35 cellular contexts compared by ENCODE assay signal in the genomic region with DNA sequence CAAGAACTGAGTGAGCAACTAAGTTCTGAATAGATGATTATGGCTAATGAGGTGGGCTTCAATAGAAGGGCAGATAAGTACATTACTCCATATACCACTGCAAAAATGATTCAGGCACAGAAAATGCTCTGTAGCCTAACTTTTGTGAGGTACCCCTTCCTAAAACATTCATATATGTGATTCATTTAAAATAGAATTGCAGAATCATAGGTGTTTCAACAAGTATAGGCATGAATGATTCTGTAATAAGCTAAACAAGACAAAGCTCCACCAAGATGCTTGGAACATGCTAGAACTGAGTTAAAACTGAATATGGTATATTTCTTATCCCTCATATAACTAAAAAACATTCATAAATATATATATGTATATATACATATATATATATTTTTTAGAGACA.
"Had no signal": no experiment of that assay in that cellular context is flagged by ENCODE, and none has a peak within 500 bp of the region (broad histone marks: within the 10 kb centered on the region; RNA-seq: fewer than 3 reads in every experiment).

No MANE protein-coding gene starts in this region.

- ATAC-seq: activated CD4-positive, CD25-positive, alpha-beta regulatory T cell treated with anti-CD3 and anti-CD28 coated beads, Interleukin-2, amount 50 U/mL, for 24 hours; activated CD8-positive, alpha-beta T cell treated with anti-CD3 and anti-CD28 coated beads for 36 hours; activated T-cell treated with anti-CD3 and anti-CD28 coated beads, Interleukin-2, amount 50 U/mL, for 4 hours; activated T-helper 17 cell treated with anti-CD3 and anti-CD28 coated beads, Interleukin-2, amount 50 U/mL, for 72 hours; gastroesophageal sphincter; heart right ventricle; T-helper 17 cell had no signal

- H3K4me3 Mint-ChIP-seq: activated B cell treated with CpG ODN at 0.5 μM for 24 hours; activated CD8-positive, alpha-beta T cell treated with anti-CD3 and anti-CD28 coated beads for 36 hours; activated naive CD8-positive, alpha-beta T cell; activated T-cell treated with anti-CD3 and anti-CD28 coated beads, Interleukin-2, amount 50 U/mL, for 4 hours; activated T-helper 17 cell treated with anti-CD3 and anti-CD28 coated beads, Interleukin-2, amount 50 U/mL, for 72 hours; T-helper 17 cell; T-helper 2 cell treated with Interferon-gamma antibody and Interleukin-4, amounts not matched to agents 5 μg/mL and 100 μg/mL, for 36 hours had no signal

- H3K4me1 Mint-ChIP-seq: activated B cell treated with CpG ODN at 0.5 μM for 24 hours, T-helper 17 cell had no signal

- H3K4me1 ChIP-seq: esophagus muscularis mucosa, gastroesophageal sphincter had no signal

- H3K27me3 ChIP-seq: brain microvascular endothelial cell, cardiac muscle cell, colonic mucosa, esophagus muscularis mucosa, gastroesophageal sphincter, heart right ventricle had no signal

- H3K27me3 Mint-ChIP-seq: activated B cell treated with CpG ODN at 0.5 μM for 24 hours; activated CD8-positive, alpha-beta T cell treated with anti-CD3 and anti-CD28 coated beads for 36 hours; activated naive CD8-positive, alpha-beta T cell; activated T-helper 17 cell treated with anti-CD3 and anti-CD28 coated beads, Interleukin-2, amount 50 U/mL, for 72 hours; T-helper 17 cell had no signal

- H3K27ac ChIP-seq: brain microvascular endothelial cell, cardiac muscle cell, colonic mucosa, esophagus muscularis mucosa, gastroesophageal sphincter, heart right ventricle, WERI-Rb-1 had no signal

- H3K36me3 ChIP-seq: brain microvascular endothelial cell, cardiac muscle cell, colonic mucosa, esophagus muscularis mucosa, gastroesophageal sphincter, heart right ventricle, WERI-Rb-1 had no signal

- FAIRE-seq: astrocyte, endometrium, endothelial cell of umbilical vein had no signal

- H3K4me3 ChIP-seq: cardiac muscle cell, colonic mucosa, esophagus muscularis mucosa, gastroesophageal sphincter, heart right ventricle had no signal

- DNase-seq: activated B cell treated with CpG ODN at 0.5 μM for 24 hours; activated CD4-positive, alpha-beta T cell treated with anti-CD3 and anti-CD28 coated beads for 48 hours; activated CD4-positive, alpha-beta T cell treated with anti-CD3 and anti-CD28 coated beads, Interleukin-2, amount 50 U/mL, for 1 hour; activated CD4-positive, alpha-beta T cell treated with anti-CD3 and anti-CD28 coated beads, Interleukin-2, amount 50 U/mL, for 48 hours; activated CD8-positive, alpha-beta memory T cell treated with anti-CD3 and anti-CD28 coated beads for 24 hours; activated CD8-positive, alpha-beta T cell treated with anti-CD3 and anti-CD28 coated beads for 36 hours; activated effector memory CD4-positive, alpha-beta T cell treated with Interleukin-2 at 50 U/mL for 16 hours; activated gamma-delta T cell treated with Interleukin-2 at 50 U/mL for 16 hours; activated naive CD4-positive, alpha-beta T cell treated with anti-CD3 and anti-CD28 coated beads, Interleukin-2, amount 50 U/mL, for 16 hours; activated naive CD4-positive, alpha-beta T cell treated with Interleukin-2 at 50 U/mL for 16 hours; activated T-cell treated with anti-CD3 and anti-CD28 coated beads, Interleukin-2, amount 50 U/mL, for 4 hours; amniotic stem cell; anterior cingulate cortex; brain microvascular endothelial cell; central memory CD4-positive, alpha-beta T cell; cerebellar nuclear complex; colonic mucosa; effector CD8-positive, alpha-beta T cell; erythroblast; foreskin melanocyte; heart right ventricle; T-helper 1 cell; T-helper 17 cell; T1000; WERI-Rb-1 had no signal

- H3K9me3 Mint-ChIP-seq: activated B cell treated with CpG ODN at 0.5 μM for 24 hours; activated CD8-positive, alpha-beta T cell treated with anti-CD3 and anti-CD28 coated beads for 36 hours; activated T-cell treated with anti-CD3 and anti-CD28 coated beads, Interleukin-2, amount 50 U/mL, for 4 hours; activated T-helper 17 cell treated with anti-CD3 and anti-CD28 coated beads, Interleukin-2, amount 50 U/mL, for 72 hours; T-helper 2 cell treated with Interferon-gamma antibody and Interleukin-4, amounts not matched to agents 5 μg/mL and 100 μg/mL, for 36 hours had no signal

- H3K9me3 ChIP-seq: colonic mucosa, esophagus muscularis mucosa, gastroesophageal sphincter, heart right ventricle had no signal

- H3K27ac Mint-ChIP-seq: activated B cell treated with CpG ODN at 0.5 μM for 24 hours; activated CD8-positive, alpha-beta T cell treated with anti-CD3 and anti-CD28 coated beads for 36 hours; activated naive CD8-positive, alpha-beta T cell; activated T-helper 17 cell treated with anti-CD3 and anti-CD28 coated beads, Interleukin-2, amount 50 U/mL, for 72 hours; T-helper 17 cell; T-helper 2 cell treated with Interferon-gamma antibody and Interleukin-4, amounts not matched to agents 5 μg/mL and 100 μg/mL, for 36 hours had no signal
